Comparison of ENCODE assay signal across 11 cellular contexts in genomic region chr5:32587067-32587551, GRCh38. TPM values are rescaled to one million over a fixed set of nuclear protein-coding genes. Genes with fewer than 3 reads are reported as not detected.
DNase-seq lines count a peak whose midpoint lies in the region; ATAC-seq, FAIRE-seq and TF ChIP-seq lines count a peak whose summit lies in the region.
"Had no signal": no experiment of that assay in that cellular context is flagged by ENCODE, and none has a peak within 500 bp of the region (broad histone marks: within the 10 kb centered on the region; RNA-seq: fewer than 3 reads in every experiment).

No MANE protein-coding gene starts in this region.

- H3K56ac ChIP-seq in mesendoderm (ENCODE audit: low read length): peak overlapping the region; percentile 63

- peaks cover 21% of the 10 kb centered on the region for H3K4me1 ChIP-seq in ACC112 (ENCODE audit: control insufficient read depth, insufficient read depth, low read length, unreplicated experiment)
- H3K4me1 ChIP-seq in K562 (replicated peaks in 1 of 2; ENCODE audit: control insufficient read depth in 2 of 2, insufficient read depth in 2 of 2, low read length in 2 of 2): peaks cover 0 to 19% of the 10 kb centered on the region in 2 experiments; a peak in 3 of 5 replicates
- H3K4me1 ChIP-seq in mesendoderm (ENCODE audit: control insufficient read depth, low read depth, low read length): peaks cover 8% of the 10 kb centered on the region

- TF ChIP-seq RAD21 in K562 (CRISPR knock-in tag; conservative IDR thresholded peaks at IDR 0.05 in 1 of 2, IDR thresholded peaks at IDR 0.05 in 1 of 2): no peak

- H3K79me1 ChIP-seq in mesendoderm (ENCODE audit: low read length): peaks cover 4% of the 10 kb centered on the region

- H4K8ac ChIP-seq in mesendoderm (ENCODE audit: low read depth, low read length): no peak overlapping the region

- H2BK120ac ChIP-seq in mesendoderm (ENCODE audit: low read depth, low read length): no peak overlapping the region

- H3K9me3 ChIP-seq in K562 (replicated peaks; ENCODE audit: control insufficient read depth, insufficient read depth, low read depth, low read length): no peaks in the 10 kb centered on the region; the same call in 1 of the 2 replicates

- no peak overlapping the region for H4K5ac ChIP-seq in mesendoderm (ENCODE audit: low read length)

- H2AK5ac ChIP-seq in mesendoderm (ENCODE audit: low read length): no peak overlapping the region

- H3K23ac ChIP-seq in mesendoderm (ENCODE audit: low read length): no peak overlapping the region

- 34% methylated on average over 6 of the region's 6 CpGs for WGBS in K562 (ENCODE audit: insufficient coverage, low coverage, missing lambda C conversion rate)
- no CpG with 5 or more reads among the region's 6 CpGs for WGBS in mesendoderm (ENCODE audit: extremely low coverage, insufficient coverage, low lambda C conversion rate)

- H3K9me3 Mint-ChIP-seq in HFFc6: no peaks in the 10 kb centered on the region

- H3K9ac ChIP-seq in K562 (ENCODE audit: insufficient read depth in 1 of 2, low read depth in 2 of 2, low read length in 2 of 2) (peak overlapping the region in 1 of 2 experiments; percentile 89; a peak in 2 of 4 replicates), mesendoderm (ENCODE audit: low read length) (peak overlapping the region; percentile 42)

- CTCF ChIA-PET in K562 (lab: Yijun Ruan, JAX; ENCODE audit: low intra/inter-chr PET ratio): interaction anchor here (0.6 to 1.0 kb wide), 2 partner anchors 13 to 846 kb away, joined by 4 to 7 read pairs; no protein-coding TSS in a partner anchor

- no peak overlapping the region for H3K27ac Mint-ChIP-seq in HFFc6

- H3K36me3 ChIP-seq in ACC112 (ENCODE audit: insufficient read depth, low read length): peaks cover 14% of the 10 kb centered on the region
- peaks cover 56% of the 10 kb centered on the region for H3K36me3 ChIP-seq in K562 (ENCODE audit: control insufficient read depth, insufficient read depth, low read length)
- peaks cover 1% of the 10 kb centered on the region for H3K36me3 ChIP-seq in mesendoderm (ENCODE audit: control insufficient read depth, insufficient read depth, low read length)

- H3K27me3 ChIP-seq in ACC112 (ENCODE audit: insufficient read depth, low read length): no peaks in the 10 kb centered on the region
- no peaks in the 10 kb centered on the region for H3K27me3 ChIP-seq in K562 (ENCODE audit: control insufficient read depth in 2 of 2, insufficient read depth in 2 of 2, low read length in 2 of 2)
- H3K27me3 ChIP-seq in mesendoderm (ENCODE audit: insufficient read depth, low read length, poor library complexity): no peaks in the 10 kb centered on the region

- peaks cover 16% of the 10 kb centered on the region; the same call in 1 of the 2 replicates for H4K20me1 ChIP-seq in K562 (replicated peaks; ENCODE audit: control insufficient read depth, insufficient read depth, low read length)

- no peak for TF ChIP-seq EP300 in K562 (IDR thresholded peaks at IDR 0.05; ENCODE audit: low read length)

- H3K27ac ChIP-seq in ACC112 (ENCODE audit: low read depth, low read length): no peak overlapping the region
- H3K27ac ChIP-seq in K562 (ENCODE audit: extremely low read depth, low read depth, low read length): no peak overlapping the region; the same call in 2 of the 3 replicates
- no peak overlapping the region for H3K27ac ChIP-seq in mesendoderm (ENCODE audit: low read depth, low read length)

- no peak for DNase-seq in HFFc6
- DNase-seq in K562 (ENCODE audit: extremely low read depth in 1 of 4, low spot score in 3 of 4): no peak
- DNase-seq in mesendoderm: no peak
- DNase-seq in GM13977 (ENCODE audit: low spot score): no peak
- DNase-seq: activated effector memory CD4-positive, alpha-beta T cell treated with anti-CD3 and anti-CD28 coated beads, Interleukin-2, amount 50 U/mL, for 16 hours; GF-D8; NCI-H510A treated with DMSO at 0.1 percent for 48 hours had no signal

- peak overlapping the region; percentile 95 for H3K4me2 ChIP-seq in K562 (ENCODE audit: insufficient read depth, low read length)
- H3K4me2 ChIP-seq in mesendoderm (ENCODE audit: low read length): peak overlapping the region; percentile 36

- H3K36me3 Mint-ChIP-seq in HFFc6 (ENCODE audit: low read depth): peaks cover 11% of the 10 kb centered on the region

- BruUV-seq in K562 (replicated peaks; lab: Mats Ljungman, UMichigan): no TSS peak

- H3K4me3 ChIP-seq in ACC112 (ENCODE audit: low read depth, low read length): peak overlapping the region; percentile 91
- peak overlapping the region; percentile 96 for H3K4me3 ChIP-seq in K562
- no peak overlapping the region for H3K4me3 ChIP-seq in mesendoderm (ENCODE audit: low read length)

- H2BK5ac ChIP-seq in mesendoderm (ENCODE audit: low read length): no peak overlapping the region

- H3K79me2 ChIP-seq in ACC112 (ENCODE audit: control insufficient read depth, insufficient read depth, low read length, unreplicated experiment) (peaks cover 51% of the 10 kb centered on the region), K562 (ENCODE audit: control insufficient read depth, insufficient read depth, low read length) (peaks cover 67% of the 10 kb centered on the region), mesendoderm (ENCODE audit: control insufficient read depth, insufficient read depth, low read length) (peaks cover 29% of the 10 kb centered on the region)

- no peaks in the 10 kb centered on the region; the same call in 1 of the 2 replicates for H3K27me3 Mint-ChIP-seq in HFFc6 (ENCODE audit: insufficient read depth)

- no peaks in the 10 kb centered on the region for H3K9me1 ChIP-seq in K562 (ENCODE audit: control insufficient read depth, insufficient read depth, low read length)

- H3K4me3 Mint-ChIP-seq in HFFc6: peak overlapping the region; percentile 99

- no peak overlapping the region for H3K18ac ChIP-seq in mesendoderm (ENCODE audit: low read length)

- TF ChIP-seq CTCF in HFFc6 (IDR thresholded peaks at IDR 0.05) (no peak), K562 (IDR thresholded peaks at IDR 0.05 in 2 of 3, conservative IDR thresholded peaks at IDR 0.05 in 1 of 3; ENCODE audit: insufficient read depth in 2 of 3, low read depth in 1 of 3, low read length in 3 of 3) (no peak), GM13977 (IDR thresholded peaks at IDR 0.05; ENCODE audit: extremely low read depth, insufficient read depth, missing control alignments) (no peak)

- H3K4ac ChIP-seq in mesendoderm (ENCODE audit: low read depth, low read length): no peak overlapping the region

- POLR2A ChIA-PET in K562 (lab: Yijun Ruan, JAX): interaction anchor here (0.5 kb wide), 2 partner anchors 497 to 904 kb away, joined by 3 read pairs; no protein-coding TSS in a partner anchor

- intact Hi-C loops in K562 (cut with micrococcal nuclease): loop anchor here (5.0 kb wide), 1 partner anchor 55 kb away; no protein-coding TSS in a partner anchor

- peaks cover 48% of the 10 kb centered on the region for H3K4me1 Mint-ChIP-seq in HFFc6 (ENCODE audit: low read depth)

- TF ChIP-seq POLR2A in K562 (conservative IDR thresholded peaks at IDR 0.05): no peak

- ATAC-seq in K562: no peak
- ATAC-seq in HG03025 (IDR thresholded peaks at IDR 0.05; ENCODE audit: low FRiP score, unreplicated experiment): no peak
- no peak for ATAC-seq in GM18873 (IDR thresholded peaks at IDR 0.05; ENCODE audit: low FRiP score, unreplicated experiment)
- no peak for ATAC-seq in GM21619 (IDR thresholded peaks at IDR 0.05; ENCODE audit: unreplicated experiment)

- no peak for FAIRE-seq in K562 (lab: Jason Lieb, UNC)

- in situ Hi-C loops in K562 (cut with MboI) (loop anchor here (10.0 kb wide), 1 partner anchor 92 kb away; no protein-coding TSS in a partner anchor), GM13977 (cut with MboI; ENCODE audit: low pct_unique_long_range_greater_than_20kb, low sequenced_read_pairs, unreplicated experiment) (no loop called here)

- H2BK15ac ChIP-seq in mesendoderm (replicated peaks; ENCODE audit: low read depth): no peak overlapping the region

- H2AFZ ChIP-seq in ACC112 (ENCODE audit: low read length, unreplicated experiment) (no peak overlapping the region), K562 (ENCODE audit: low read depth, low read length) (no peak overlapping the region)

TF ChIP-seq in K562, 482 proteins besides CTCF, POLR2A, EP300 and RAD21 (continues in another document):
- peak; percentile 11 for TF ChIP-seq HDAC3 (IDR thresholded peaks at IDR 0.05; ENCODE audit: borderline replicate concordance, partially characterized antibody)
- no peak for TF ChIP-seq HDAC1 (IDR thresholded peaks at IDR 0.05)
- TF ChIP-seq ZNF197 (CRISPR knock-in tag; IDR thresholded peaks at IDR 0.05; ENCODE audit: low read depth): no peak
- peak; percentile 61 for TF ChIP-seq ZNF316 (IDR thresholded peaks at IDR 0.05)
- TF ChIP-seq, protein P1, sequence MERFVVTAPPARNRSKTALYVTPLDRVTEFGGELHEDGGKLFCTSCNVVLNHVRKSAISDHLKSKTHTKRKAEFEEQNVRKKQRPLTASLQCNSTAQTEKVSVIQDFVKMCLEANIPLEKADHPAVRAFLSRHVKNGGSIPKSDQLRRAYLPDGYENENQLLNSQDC (CRISPR knock-in tag; IDR thresholded peaks at IDR 0.05): no peak
- TF ChIP-seq TEAD4 (IDR thresholded peaks at IDR 0.05; ENCODE audit: low read length): no peak
- no peak for TF ChIP-seq TEAD4 (CRISPR knock-in tag; IDR thresholded peaks at IDR 0.05; ENCODE audit: borderline replicate concordance)
- no peak for TF ChIP-seq ZNF143 (CRISPR knock-in tag; IDR thresholded peaks at IDR 0.05)

RNA-seq across cellular contexts. Expression of gene SUB1, which starts 1.8 kb away (rescaled TPM):
- total RNA-seq in HFFc6 (2021; fragmentation: NEBNext Ultra II Directional; extraction: Animal tissue kit (Norgen Biotek cat#: 25700)): 100 to 1,000 TPM; 288 to 354 (median 319) TPM
- total RNA-seq in K562 (2011; cell fraction: chromatin; rRNA removed; ENCODE audit: low replicate concordance): 59.7 and 153 TPM in 2 replicates
- 54.2 and 54.7 TPM in 2 replicates for total RNA-seq in K562 (2011; cell fraction: nucleolus; rRNA removed)
- total RNA-seq in K562 (2011; cell fraction: nucleoplasm; rRNA removed): 105 and 163 TPM in 2 replicates
- total RNA-seq in K562 (2014; rRNA removed) (259 and 336 TPM in 2 replicates), K562 (2014; rRNA removed; fragmentation: Illumina TruSeq; extraction: Trizol) (779 and 938 TPM in 2 replicates), K562 (2015; rRNA removed; fragmentation: Illumina TruSeq; extraction: Trizol) (625 and 700 TPM in 2 replicates), K562 (2021) (494 and 558 TPM in 2 replicates)
- polyA plus RNA-seq in K562 (2011; rRNA removed) (239 and 479 TPM in 2 replicates), K562 (2014; fragmentation: Illumina TruSeq; extraction: Trizol) (378 and 453 TPM in 2 replicates), K562 (2014; fragmentation: Nextera tagmentation; extraction: Ambion mirVana) (100 to 1,000 TPM; 887 to 932 TPM), K562 (2014; rRNA removed) (738 and 1,031 TPM in 2 replicates)
- polyA plus RNA-seq in K562 (2011; cell fraction: cytosol; rRNA removed): 15.5 and 92.3 TPM in 2 replicates
- polyA plus RNA-seq in K562 (2011; cell fraction: nucleus; rRNA removed): 40.2 and 58.6 TPM in 2 replicates
- polyA plus RNA-seq in K562 (2012): 355 and 463 TPM in 2 replicates
- polyA minus RNA-seq in K562 (2011; rRNA and poly(A)+ RNA removed): 108 and 128 TPM in 2 replicates
- 25.9 and 60.5 TPM in 2 replicates for polyA minus RNA-seq in K562 (2011; cell fraction: cytosol; rRNA and poly(A)+ RNA removed)
- polyA minus RNA-seq in K562 (2011; cell fraction: nucleus; rRNA and poly(A)+ RNA removed): 67.4 and 68.0 TPM in 2 replicates
- 812 TPM for polyA plus RNA-seq in mesendoderm (2013, experiment 1 of 2)
- 835 TPM for polyA plus RNA-seq in mesendoderm (2013, experiment 2 of 2)
